ENCODE assay signal across 12 cellular contexts in genomic region chrX:50941638-50942037, GRCh38. TPM values are rescaled to one million over a fixed set of nuclear protein-coding genes. Genes with fewer than 3 reads are reported as not detected.
DNase-seq lines count a peak whose midpoint lies in the region; ATAC-seq, FAIRE-seq and TF ChIP-seq lines count a peak whose summit lies in the region.
"Had no signal": no experiment of that assay in that cellular context is flagged by ENCODE, and none has a peak within 500 bp of the region (broad histone marks: within the 10 kb centered on the region; RNA-seq: fewer than 3 reads in every experiment).

No MANE protein-coding gene starts in this region.

- BruUV-seq in Calu3 (replicated peaks; lab: Mats Ljungman, UMichigan) (no TSS peak), HCT116 (replicated peaks; lab: Mats Ljungman, UMichigan) (no TSS peak), HepG2 (replicated peaks; lab: Mats Ljungman, UMichigan) (no TSS peak)

- POLR2A ChIA-PET in HCT116 (lab: Charles Lee) (no interaction called here), HepG2 (lab: Yijun Ruan, JAX) (no interaction called here)
- POLR2A ChIA-PET in activated CD8-positive, alpha-beta T cell treated with anti-CD3 and anti-CD28 coated beads, Interleukin-2, amount 10 ng/mL, durations not matched to agents 7 days and 5 days (lab: Charles Lee), result no interaction called here

- H3K9ac ChIP-seq in HCT116 (ENCODE audit: low read length), result no peak overlapping the region
- no peak overlapping the region for H3K9ac ChIP-seq in HepG2 (ENCODE audit: insufficient read depth, low read depth, low read length)

- no peaks in the 10 kb centered on the region for H3K9me2 ChIP-seq in HCT116 (ENCODE audit: insufficient read depth)

- no peaks in the 10 kb centered on the region for H3K27me3 ChIP-seq in HCT116 (ENCODE audit: insufficient read depth, low read length)
- H3K27me3 ChIP-seq in HepG2 (ENCODE audit: control insufficient read depth in 1 of 2, insufficient read depth in 2 of 2, low read length in 2 of 2), result no peaks in the 10 kb centered on the region

- WGBS in HepG2 (ENCODE audit: low lambda C conversion rate), result 7% methylated on average over 3 of the region's 3 CpGs

- RAD21 ChIA-PET in HCT116 (lab: Charles Lee; ENCODE audit: low non-redundant PET in 1 of 2, low total read pairs in 2 of 2, uncharacterized antibody in 2 of 2, unreplicated experiment in 2 of 2), result no interaction called here

- H3K27me3 Mint-ChIP-seq in Calu3 (ENCODE audit: unreplicated experiment), result no peaks in the 10 kb centered on the region
- no peaks in the 10 kb centered on the region for H3K27me3 Mint-ChIP-seq in activated CD8-positive, alpha-beta T cell treated with anti-CD3 and anti-CD28 coated beads, Interleukin-2, amount 10 ng/mL, durations not matched to agents 7 days and 5 days (ENCODE audit: low read depth)
- H3K27me3 Mint-ChIP-seq: stimulated activated naive CD8-positive, alpha-beta T cell treated with anti-CD3 and anti-CD28 coated beads, Interleukin-15, Interleukin-2, amounts not matched to agents 100 ng/mL and 50 ng/mL, for 24 hours had no signal

- DNase-seq in Calu3 (peak; percentile 30), HCT116 (ENCODE audit: low read depth, low spot score) (no peak), HepG2 (ENCODE audit: low spot score) (no peak), OCI-M1 (lab: John Stamatoyannopoulos, UW) (no peak), AG08396 (ENCODE audit: low spot score) (no peak), DMS153 treated with DMSO at 0.1 percent for 48 hours (lab: John Stamatoyannopoulos, UW; ENCODE audit: unreplicated experiment) (no peak)
- DNase-seq in activated CD8-positive, alpha-beta T cell treated with anti-CD3 and anti-CD28 coated beads, Interleukin-2, amount 10 ng/mL, durations not matched to agents 7 days and 5 days, result peak; percentile 19
- DNase-seq: NCI-H2081 treated with DMSO at 0.1 percent for 48 hours, T-helper 2 cell had no signal

- no peak for FAIRE-seq in HepG2 (lab: Jason Lieb, UNC)

- TF ChIP-seq CTCF in Calu3 (IDR thresholded peaks at IDR 0.05; ENCODE audit: unreplicated experiment) (peak; percentile 53), HCT116 (IDR thresholded peaks at IDR 0.05 in 2 of 3, conservative IDR thresholded peaks at IDR 0.05 in 1 of 3; ENCODE audit: borderline replicate concordance in 1 of 3, insufficient read depth in 1 of 3, low read depth in 2 of 3, low read length in 2 of 3) (peak; percentile 6 to 49 (median 46); a peak in 4 of 6 replicates), HepG2 (CRISPR knock-in tag; IDR thresholded peaks at IDR 0.05) (peak; percentile 53)

- H4K20me1 ChIP-seq in HCT116 (ENCODE audit: insufficient read depth), result no peaks in the 10 kb centered on the region
- no peaks in the 10 kb centered on the region for H4K20me1 ChIP-seq in HepG2 (ENCODE audit: insufficient read depth, low read length)

- H2AFZ ChIP-seq in HCT116 (ENCODE audit: low read depth, low read length, poor library complexity, severe bottlenecking) (no peak overlapping the region), HepG2 (ENCODE audit: low read length) (no peak overlapping the region)

- H3K36me3 Mint-ChIP-seq in Calu3 (ENCODE audit: insufficient read depth, unreplicated experiment), result no peaks in the 10 kb centered on the region
- H3K36me3 Mint-ChIP-seq in activated CD8-positive, alpha-beta T cell treated with anti-CD3 and anti-CD28 coated beads, Interleukin-2, amount 10 ng/mL, durations not matched to agents 7 days and 5 days (ENCODE audit: low read depth), result no peaks in the 10 kb centered on the region

- H3K9me3 Mint-ChIP-seq in Calu3 (ENCODE audit: low read depth, unreplicated experiment), result no peaks in the 10 kb centered on the region
- H3K9me3 Mint-ChIP-seq in activated CD8-positive, alpha-beta T cell treated with anti-CD3 and anti-CD28 coated beads, Interleukin-2, amount 10 ng/mL, durations not matched to agents 7 days and 5 days (ENCODE audit: insufficient read depth), result no peaks in the 10 kb centered on the region
- H3K9me3 Mint-ChIP-seq: stimulated activated naive CD8-positive, alpha-beta T cell treated with anti-CD3 and anti-CD28 coated beads, Interleukin-15, Interleukin-2, amounts not matched to agents 100 ng/mL and 50 ng/mL, for 24 hours had no signal

- no peaks in the 10 kb centered on the region for H3K36me3 ChIP-seq in HCT116 (ENCODE audit: control insufficient read depth in 1 of 2, insufficient read depth in 2 of 2, low read length in 2 of 2)
- no peaks in the 10 kb centered on the region for H3K36me3 ChIP-seq in HepG2 (replicated peaks in 1 of 2; ENCODE audit: control insufficient read depth in 1 of 2, insufficient read depth in 2 of 2, low read length in 2 of 2)

- in situ Hi-C loops in HepG2 (cut with HindIII; ENCODE audit: extremely low pct_ligation_motif_present, low pct_unique_long_range_greater_than_20kb), result no loop called here

- H3K4me1 Mint-ChIP-seq in Calu3 (ENCODE audit: low read depth, unreplicated experiment), result no peaks in the 10 kb centered on the region
- no peaks in the 10 kb centered on the region for H3K4me1 Mint-ChIP-seq in activated CD8-positive, alpha-beta T cell treated with anti-CD3 and anti-CD28 coated beads, Interleukin-2, amount 10 ng/mL, durations not matched to agents 7 days and 5 days (ENCODE audit: low read depth)

- ATAC-seq in HCT116 (peak; percentile 65), HepG2 (peak; percentile 70), HG03175 (IDR thresholded peaks at IDR 0.05; ENCODE audit: unreplicated experiment) (no peak)
- no peak for ATAC-seq in activated CD8-positive, alpha-beta T cell treated with anti-CD3 and anti-CD28 coated beads, Interleukin-2, amount 10 ng/mL, durations not matched to agents 7 days and 5 days

- H3K4me1 ChIP-seq in HCT116 (ENCODE audit: control insufficient read depth in 1 of 2, insufficient read depth in 2 of 2, low read length in 2 of 2) (no peaks in the 10 kb centered on the region), HepG2 (ENCODE audit: insufficient read depth, low read length) (no peaks in the 10 kb centered on the region)

- CTCF ChIA-PET in Calu3 (lab: Charles Lee), result interaction anchor here (1.1 kb wide), 1 partner anchor 47 kb away, joined by 3 read pairs; no protein-coding TSS in a partner anchor
- CTCF ChIA-PET in HCT116 (lab: Charles Lee), result no interaction called here
- CTCF ChIA-PET in activated CD8-positive, alpha-beta T cell treated with anti-CD3 and anti-CD28 coated beads, Interleukin-2, amount 10 ng/mL, durations not matched to agents 7 days and 5 days (lab: Charles Lee), result interaction anchor here (1.4 kb wide), 1 partner anchor 250 kb away, joined by 4 read pairs; no protein-coding TSS in a partner anchor
- CTCF ChIA-PET in HepG2 (lab: Yijun Ruan, JAX; ENCODE audit: low intra/inter-chr PET ratio, low total read pairs), result interaction anchor here (0.9 to 1.5 kb wide), 2 partner anchors 194 to 248 kb away, joined by 3 to 5 read pairs; no protein-coding TSS in a partner anchor

- H3K27ac Mint-ChIP-seq in Calu3 (ENCODE audit: unreplicated experiment), result no peak overlapping the region
- H3K27ac Mint-ChIP-seq in activated CD8-positive, alpha-beta T cell treated with anti-CD3 and anti-CD28 coated beads, Interleukin-2, amount 10 ng/mL, durations not matched to agents 7 days and 5 days, result no peak overlapping the region
- H3K27ac Mint-ChIP-seq: stimulated activated naive CD8-positive, alpha-beta T cell treated with anti-CD3 and anti-CD28 coated beads, Interleukin-15, Interleukin-2, amounts not matched to agents 100 ng/mL and 50 ng/mL, for 24 hours had no signal

- H3K4me2 ChIP-seq in HCT116 (ENCODE audit: low read length) (no peak overlapping the region), HepG2 (ENCODE audit: low read depth, low read length) (no peak overlapping the region)

- H3K27ac ChIP-seq in HCT116 (ENCODE audit: low read depth, low read length) (no peak overlapping the region), HepG2 (ENCODE audit: extremely low read length, insufficient read depth, low read length) (no peak overlapping the region)

- H3K9me3 ChIP-seq in HCT116 (ENCODE audit: control insufficient read depth in 1 of 2, insufficient read depth in 1 of 2, low read depth in 1 of 2, low read length in 2 of 2) (no peaks in the 10 kb centered on the region), HepG2 (ENCODE audit: low read length) (no peaks in the 10 kb centered on the region)

- intact Hi-C loops in Calu3 (cut with micrococcal nuclease; ENCODE audit: unreplicated experiment), result no loop called here
- intact Hi-C loops in HCT116 (cut with micrococcal nuclease), result no loop called here
- intact Hi-C loops in HepG2 (cut with micrococcal nuclease; ENCODE audit: unreplicated experiment), result no loop called here

- TF ChIP-seq EP300 in HepG2 (IDR thresholded peaks at IDR 0.05; ENCODE audit: low read depth in 2 of 2, low read length in 2 of 2) (no peak), HepG2 (CRISPR knock-in tag; IDR thresholded peaks at IDR 0.05; ENCODE audit: borderline replicate concordance) (no peak)

- TF ChIP-seq POLR2A in HCT116 (IDR thresholded peaks at IDR 0.05; ENCODE audit: borderline replicate concordance, extremely low read depth, insufficient read depth, insufficient read length), result no peak
- no peak for TF ChIP-seq POLR2A in HepG2 (IDR thresholded peaks at IDR 0.05; ENCODE audit: insufficient read depth in 1 of 2, low read depth in 2 of 2, low read length in 2 of 2)

- H3K4me3 Mint-ChIP-seq in Calu3 (ENCODE audit: low read depth, unreplicated experiment), result no peak overlapping the region
- H3K4me3 Mint-ChIP-seq in activated CD8-positive, alpha-beta T cell treated with anti-CD3 and anti-CD28 coated beads, Interleukin-2, amount 10 ng/mL, durations not matched to agents 7 days and 5 days, result no peak overlapping the region
- H3K4me3 Mint-ChIP-seq: stimulated activated naive CD8-positive, alpha-beta T cell treated with anti-CD3 and anti-CD28 coated beads, Interleukin-15, Interleukin-2, amounts not matched to agents 100 ng/mL and 50 ng/mL, for 24 hours had no signal

- H3K4me3 ChIP-seq in HCT116 (replicated peaks in 1 of 2; ENCODE audit: low read depth in 1 of 2, low read length in 2 of 2), result no peak overlapping the region
- no peak overlapping the region for H3K4me3 ChIP-seq in HepG2 (replicated peaks in 1 of 3; ENCODE audit: insufficient read depth in 1 of 3, low read depth in 2 of 3, low read length in 3 of 3)

- TF ChIP-seq RAD21 in HCT116 (IDR thresholded peaks at IDR 0.05; ENCODE audit: low read depth) (0 out of 2 replicates have a peak, but pooled peaks have one; percentile 10), HepG2 (CRISPR knock-in tag; IDR thresholded peaks at IDR 0.05) (no peak)

- H3K79me2 ChIP-seq in HCT116 (ENCODE audit: insufficient read depth, low read length), result no peaks in the 10 kb centered on the region
- H3K79me2 ChIP-seq in HepG2 (ENCODE audit: insufficient read depth, low read length), result no peaks in the 10 kb centered on the region

RNA-seq across cellular contexts. Expression of gene BMP15, which starts 31.1 kb away (rescaled TPM):
- not detected in 2 replicates for total RNA-seq in Calu3 (2022)
- total RNA-seq in HCT116 (2021; ENCODE audit: unreplicated experiment), result not detected
- polyA plus RNA-seq in HCT116 (2012), result not detected in 2 replicates
- total RNA-seq in activated CD8-positive, alpha-beta T cell treated with anti-CD3 and anti-CD28 coated beads, Interleukin-2, amount 10 ng/mL, durations not matched to agents 7 days and 5 days, result not detected
- total RNA-seq in HepG2 (2016; rRNA removed; fragmentation: Illumina TruSeq; extraction: Trizol), result not detected in 2 replicates
- total RNA-seq in HepG2 (2016; cell fraction: cytosol; rRNA removed; fragmentation: Illumina TruSeq; extraction: Trizol; ENCODE audit: low read depth), result not detected in 2 replicates
- total RNA-seq in HepG2 (2016; cell fraction: insoluble cytoplasmic fraction; rRNA removed; fragmentation: Illumina TruSeq; extraction: Trizol), result not detected in 2 replicates
- total RNA-seq in HepG2 (2016; cell fraction: membrane; rRNA removed; fragmentation: Illumina TruSeq; extraction: Trizol), result not detected in 2 replicates
- not detected in 2 replicates for total RNA-seq in HepG2 (2016; cell fraction: nucleus; rRNA removed; fragmentation: Illumina TruSeq; extraction: Trizol)
- not detected in 2 replicates for polyA plus RNA-seq in HepG2 (2011; rRNA removed)
- not detected in 2 replicates for polyA plus RNA-seq in HepG2 (2011; cell fraction: cytosol; rRNA removed)
- not detected in 2 replicates for polyA plus RNA-seq in HepG2 (2011; cell fraction: nucleus; rRNA removed)
- not detected in 2 replicates for polyA plus RNA-seq in HepG2 (2012)
- polyA plus RNA-seq in HepG2 (2016; cell fraction: cytosol; fragmentation: Illumina TruSeq; extraction: Trizol; ENCODE audit: low read depth), result not detected in 2 replicates
- not detected in 2 replicates for polyA plus RNA-seq in HepG2 (2016; cell fraction: insoluble cytoplasmic fraction; fragmentation: Illumina TruSeq; extraction: Trizol; ENCODE audit: low read depth)
- polyA plus RNA-seq in HepG2 (2016; cell fraction: membrane; fragmentation: Illumina TruSeq; extraction: Trizol; ENCODE audit: low read depth), result not detected in 2 replicates
- not detected in 2 replicates for polyA plus RNA-seq in HepG2 (2016; cell fraction: nucleus; fragmentation: Illumina TruSeq; extraction: Trizol; ENCODE audit: insufficient read depth, low read depth)
- polyA minus RNA-seq in HepG2 (2011; rRNA and poly(A)+ RNA removed; ENCODE audit: low replicate concordance), result not detected in 2 replicates
- polyA minus RNA-seq in HepG2 (2011; cell fraction: cytosol; rRNA and poly(A)+ RNA removed), result not detected in 2 replicates
- polyA minus RNA-seq in HepG2 (2011; cell fraction: nucleus; rRNA and poly(A)+ RNA removed), result not detected in 2 replicates
- total RNA-seq: pulmonary artery endothelial cell had no signal

Comparison
In these comparisons a context has a peak if more than half of its experiments do, and no peak if none do; other contexts are left out.
1. DNase-seq: peak in Calu3 (single experiment) and activated CD8-positive, alpha-beta T cell treated with anti-CD3 and anti-CD28 coated beads, Interleukin-2, amount 10 ng/mL, durations not matched to agents 7 days and 5 days (single experiment); none in HCT116 (single experiment), HepG2 (single experiment), OCI-M1 (single experiment), AG08396 (single experiment) and DMS153 treated with DMSO at 0.1 percent for 48 hours (single experiment).
2. ATAC-seq: peak in HCT116 (single experiment) and HepG2 (single experiment); none in activated CD8-positive, alpha-beta T cell treated with anti-CD3 and anti-CD28 coated beads, Interleukin-2, amount 10 ng/mL, durations not matched to agents 7 days and 5 days (single experiment) and HG03175 (single experiment).
3. Peak in every context shown above with its lines, with median percentiles within 50 percentile points of each other: CTCF ChIP-seq.